In the genomic region with DNA sequence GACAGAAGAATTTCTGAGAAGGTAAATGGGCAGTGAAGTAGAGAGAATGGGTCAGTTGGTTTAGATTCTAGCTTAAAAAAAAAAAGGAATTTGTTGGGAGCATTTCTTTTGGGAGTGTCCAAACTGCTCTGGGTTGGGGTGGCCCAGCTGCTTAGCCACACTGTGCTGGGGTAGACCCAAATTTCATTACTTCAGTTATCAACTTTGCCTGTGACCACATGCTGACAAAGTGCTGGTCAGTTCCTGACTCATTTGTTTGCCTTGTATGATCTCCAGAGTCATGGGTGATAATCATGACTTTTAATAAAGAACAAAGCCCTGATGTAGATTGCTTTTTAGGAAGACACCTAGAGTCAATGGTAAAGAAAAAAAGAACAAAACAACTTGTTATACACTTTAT, we compare ENCODE assay signal across 27 cellular contexts.
A peak's percentile ranks its signal among the peaks of the same experiment; 100 is the strongest.
DNase-seq lines count a peak whose midpoint lies in the region; FAIRE-seq and TF ChIP-seq lines count a peak whose summit lies in the region.
"Had no signal": no experiment of that assay in that cellular context is flagged by ENCODE, and none has a peak within 500 bp of the region (broad histone marks: within the 10 kb centered on the region; RNA-seq: fewer than 3 reads in every experiment).

No MANE protein-coding gene starts in this region.

- H3K36me3 ChIP-seq in astrocyte (ENCODE audit: insufficient read depth, low read length), result no peaks in the 10 kb centered on the region
- H3K36me3 ChIP-seq: brain microvascular endothelial cell, colonic mucosa had no signal

- H3K4me1 ChIP-seq in astrocyte (ENCODE audit: insufficient read depth, low read length), result no peaks in the 10 kb centered on the region
- H3K4me1 ChIP-seq: colonic mucosa, Peyer's patch, sigmoid colon, tibial artery had no signal

- H3K9me3 ChIP-seq in astrocyte (ENCODE audit: insufficient read depth, low read depth, low read length), result no peaks in the 10 kb centered on the region
- H3K9me3 ChIP-seq: colonic mucosa, Peyer's patch, sigmoid colon, tibial artery had no signal

- no peaks in the 10 kb centered on the region for H3K9me3 Mint-ChIP-seq in astrocyte (ENCODE audit: unreplicated experiment)
- H3K9me3 Mint-ChIP-seq: activated naive CD4-positive, alpha-beta T cell treated with anti-CD3 and anti-CD28 coated beads for 36 hours; natural killer cell treated with Interleukin-12 subunit alpha and Interleukin-12 subunit beta and Interleukin-15 and Interleukin-18, amount 100 ng/mL, for 72 hours had no signal

- peaks cover 33% of the 10 kb centered on the region for H4K20me1 ChIP-seq in astrocyte (ENCODE audit: insufficient read depth, low read length)

- H3K9ac ChIP-seq in astrocyte (ENCODE audit: low read length), result no peak overlapping the region

- H3K27me3 ChIP-seq in astrocyte (ENCODE audit: insufficient read depth, low read length), result no peaks in the 10 kb centered on the region
- H3K27me3 ChIP-seq: brain microvascular endothelial cell, colonic mucosa, Peyer's patch, sigmoid colon, tibial artery had no signal

- no peak overlapping the region for H2AFZ ChIP-seq in astrocyte (ENCODE audit: low read depth, low read length)

- H3K4me3 Mint-ChIP-seq in astrocyte (ENCODE audit: unreplicated experiment), result no peak overlapping the region
- H3K4me3 Mint-ChIP-seq: activated CD8-positive, alpha-beta T cell treated with anti-CD3 and anti-CD28 coated beads, Interleukin-2, amount 10 ng/mL, durations not matched to agents 7 days and 5 days; activated naive CD4-positive, alpha-beta T cell treated with anti-CD3 and anti-CD28 coated beads for 36 hours; natural killer cell treated with Interleukin-12 subunit alpha and Interleukin-12 subunit beta and Interleukin-15 and Interleukin-18, amount 100 ng/mL, for 72 hours had no signal

- H3K4me1 Mint-ChIP-seq in astrocyte (ENCODE audit: low read depth, unreplicated experiment), result no peaks in the 10 kb centered on the region

- H3K4me2 ChIP-seq in astrocyte (ENCODE audit: low read length), result no peak overlapping the region

- no peaks in the 10 kb centered on the region for H3K27me3 Mint-ChIP-seq in astrocyte (ENCODE audit: low read depth, unreplicated experiment)
- H3K27me3 Mint-ChIP-seq: natural killer cell treated with Interleukin-12 subunit alpha and Interleukin-12 subunit beta and Interleukin-15 and Interleukin-18, amount 100 ng/mL, for 72 hours had no signal

- no peak overlapping the region for H3K27ac Mint-ChIP-seq in astrocyte (ENCODE audit: unreplicated experiment)
- H3K27ac Mint-ChIP-seq: activated CD8-positive, alpha-beta T cell treated with anti-CD3 and anti-CD28 coated beads, Interleukin-2, amount 10 ng/mL, durations not matched to agents 7 days and 5 days; activated naive CD4-positive, alpha-beta T cell treated with anti-CD3 and anti-CD28 coated beads for 36 hours; natural killer cell treated with Interleukin-12 subunit alpha and Interleukin-12 subunit beta and Interleukin-15 and Interleukin-18, amount 100 ng/mL, for 72 hours had no signal

- no peak for TF ChIP-seq CTCF in AG10803 (conservative IDR thresholded peaks at IDR 0.05; ENCODE audit: low read length)
- no peak for TF ChIP-seq CTCF in astrocyte (IDR thresholded peaks at IDR 0.05; ENCODE audit: insufficient read depth, low read depth, low read length)
- TF ChIP-seq CTCF in foreskin fibroblast (IDR thresholded peaks at IDR 0.05; ENCODE audit: low read depth, low read length), result no peak

- H3K36me3 Mint-ChIP-seq in astrocyte (ENCODE audit: low read depth, unreplicated experiment), result peaks cover 8% of the 10 kb centered on the region

- no peak overlapping the region for H3K4me3 ChIP-seq in AG10803 (ENCODE audit: low read length)
- H3K4me3 ChIP-seq in astrocyte (ENCODE audit: insufficient read depth, low read depth, low read length), result no peak overlapping the region
- H3K4me3 ChIP-seq in foreskin fibroblast (ENCODE audit: low read depth in 1 of 2, low read length in 2 of 2), result no peak overlapping the region
- H3K4me3 ChIP-seq: colonic mucosa, Peyer's patch, sigmoid colon, tibial artery had no signal

- no peak overlapping the region for H3K27ac ChIP-seq in astrocyte (ENCODE audit: low read depth, low read length)
- H3K27ac ChIP-seq: brain microvascular endothelial cell, colonic mucosa, HL-60, Peyer's patch, sigmoid colon, tibial artery, WERI-Rb-1 had no signal

- FAIRE-seq in astrocyte (lab: Jason Lieb, UNC), result no peak
- FAIRE-seq: G401.6, keratinocyte had no signal

- peaks cover 8% of the 10 kb centered on the region for H3K79me2 ChIP-seq in astrocyte (ENCODE audit: insufficient read depth, low read length)

- peak; percentile 26 for DNase-seq in AG10803 (ENCODE audit: low read depth)
- peak; percentile 7 for DNase-seq in HT1080 (ENCODE audit: low read depth)
- peak; percentile 76 for DNase-seq in astrocyte (ENCODE audit: low read depth)
- peak; percentile 25 to 48 for DNase-seq in foreskin fibroblast
- DNase-seq in stimulated activated naive CD4-positive, alpha-beta T cell (lab: John Stamatoyannopoulos, UW), result no peak
- DNase-seq in SHP77 (lab: John Stamatoyannopoulos, UW), result no peak
- DNase-seq in NK-92 treated with Interleukin-12 subunit alpha and Interleukin-12 subunit beta, amount 100 ng/mL, for 24 hours (lab: John Stamatoyannopoulos, UW), result no peak
- DNase-seq in hepatic stellate cell (ENCODE audit: low spot score), result no peak
- DNase-seq: activated CD4-positive, alpha-beta T cell treated with anti-CD3 and anti-CD28 coated beads for 4 hours; activated CD8-positive, alpha-beta T cell treated with anti-CD3 and anti-CD28 coated beads, Interleukin-2, amount 10 ng/mL, durations not matched to agents 7 days and 5 days; activated naive CD4-positive, alpha-beta T cell treated with anti-CD3 and anti-CD28 coated beads for 36 hours; brain microvascular endothelial cell; colonic mucosa; effector CD4-positive, alpha-beta T cell; GOT3; head of caudate nucleus; NCI-H1417 treated with DMSO at 0.1 percent for 48 hours; NCI-H2081 treated with DMSO at 0.1 percent for 48 hours; Peyer's patch; sigmoid colon; stimulated activated CD4-positive, alpha-beta T cell treated with anti-CD3 and anti-CD28 coated beads, Interleukin-4, amount 100 ng/mL, for 1 hour; tibial artery; WERI-Rb-1 had no signal

Comparison
In these comparisons a context has a peak if more than half of its experiments do, and no peak if none do; other contexts are left out.
1. DNase-seq: peak in AG10803 (single experiment), HT1080 (single experiment), astrocyte (single experiment) and foreskin fibroblast (2 of 2); none in stimulated activated naive CD4-positive, alpha-beta T cell (0 of 6), SHP77 (0 of 2), NK-92 treated with Interleukin-12 subunit alpha and Interleukin-12 subunit beta, amount 100 ng/mL, for 24 hours (single experiment) and hepatic stellate cell (single experiment).